In the genomic region with DNA sequence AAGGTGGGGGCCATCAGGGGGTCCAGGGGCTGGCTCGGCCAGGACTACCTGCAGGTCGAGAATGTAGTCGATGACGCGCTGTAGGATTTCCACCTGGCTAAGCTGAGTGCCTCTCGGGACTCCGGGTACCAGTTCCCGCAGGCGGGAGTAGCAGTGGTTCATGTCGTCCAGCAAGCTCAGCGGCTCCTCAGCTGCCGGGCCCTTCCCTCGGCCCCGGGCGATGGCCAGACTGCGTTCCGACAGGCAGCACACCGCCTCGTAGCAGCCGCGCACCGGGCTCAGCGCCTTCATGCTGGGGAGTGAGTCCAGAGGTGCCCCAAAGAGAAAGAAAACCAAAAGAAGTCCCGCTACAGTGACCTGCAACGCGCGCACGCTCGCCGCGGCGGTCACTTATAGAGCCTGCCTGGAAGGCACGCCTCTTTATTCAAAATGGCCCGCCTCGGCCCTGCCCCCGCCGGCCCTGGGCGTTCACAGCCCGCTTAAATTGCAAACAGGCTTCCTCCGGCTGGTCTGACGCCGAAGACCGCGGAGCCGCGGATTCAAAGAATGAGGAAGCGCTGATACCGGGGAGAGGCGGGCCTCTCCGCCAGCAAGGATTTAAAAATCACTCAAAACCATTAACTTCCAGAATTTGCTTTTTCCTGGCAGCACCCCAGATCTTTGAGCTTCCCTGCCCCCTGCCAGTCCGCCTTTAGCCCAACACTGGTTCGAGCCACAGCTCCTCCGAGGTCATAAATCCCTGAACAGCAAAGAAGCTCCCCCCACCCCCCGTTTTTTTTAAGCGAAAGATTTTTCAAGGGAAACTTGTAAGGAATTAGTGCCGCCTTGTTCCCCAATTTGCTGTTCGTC, we compare ENCODE assay signal across 1 cellular context.
TF ChIP-seq lines count a peak whose summit lies in the region.

A gene with protein sequence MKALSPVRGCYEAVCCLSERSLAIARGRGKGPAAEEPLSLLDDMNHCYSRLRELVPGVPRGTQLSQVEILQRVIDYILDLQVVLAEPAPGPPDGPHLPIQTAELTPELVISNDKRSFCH (minus strand): TSS at position 366 of the 849 bp plus-strand sequence. CDS start 75 bp downstream, at position 291.

TF ChIP-seq in HepG2, 621 proteins besides CTCF, POLR2A, EP300 and RAD21 (continued from another document and continues in another):
- TF ChIP-seq, protein P1, sequence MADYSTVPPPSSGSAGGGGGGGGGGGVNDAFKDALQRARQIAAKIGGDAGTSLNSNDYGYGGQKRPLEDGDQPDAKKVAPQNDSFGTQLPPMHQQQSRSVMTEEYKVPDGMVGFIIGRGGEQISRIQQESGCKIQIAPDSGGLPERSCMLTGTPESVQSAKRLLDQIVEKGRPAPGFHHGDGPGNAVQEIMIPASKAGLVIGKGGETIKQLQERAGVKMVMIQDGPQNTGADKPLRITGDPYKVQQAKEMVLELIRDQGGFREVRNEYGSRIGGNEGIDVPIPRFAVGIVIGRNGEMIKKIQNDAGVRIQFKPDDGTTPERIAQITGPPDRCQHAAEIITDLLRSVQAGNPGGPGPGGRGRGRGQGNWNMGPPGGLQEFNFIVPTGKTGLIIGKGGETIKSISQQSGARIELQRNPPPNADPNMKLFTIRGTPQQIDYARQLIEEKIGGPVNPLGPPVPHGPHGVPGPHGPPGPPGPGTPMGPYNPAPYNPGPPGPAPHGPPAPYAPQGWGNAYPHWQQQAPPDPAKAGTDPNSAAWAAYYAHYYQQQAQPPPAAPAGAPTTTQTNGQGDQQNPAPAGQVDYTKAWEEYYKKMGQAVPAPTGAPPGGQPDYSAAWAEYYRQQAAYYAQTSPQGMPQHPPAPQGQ (CRISPR knock-in tag; IDR thresholded peaks at IDR 0.05; ENCODE audit: borderline replicate concordance), result no peak
- TF ChIP-seq MEIS1 (CRISPR knock-in tag; IDR thresholded peaks at IDR 0.05; ENCODE audit: borderline replicate concordance), result no peak
- TF ChIP-seq NR2F2 (IDR thresholded peaks at IDR 0.05; ENCODE audit: borderline replicate concordance, low read depth), result 0 out of 2 replicates have a peak, but pooled peaks have one; percentile 6
- peak; percentile 72; the same call in 1 of the 2 replicates for TF ChIP-seq BRCA1 (CRISPR knock-in tag; IDR thresholded peaks at IDR 0.05)
- TF ChIP-seq ERF (CRISPR knock-in tag; IDR thresholded peaks at IDR 0.05), result peak; percentile 38
- TF ChIP-seq, protein P2, sequence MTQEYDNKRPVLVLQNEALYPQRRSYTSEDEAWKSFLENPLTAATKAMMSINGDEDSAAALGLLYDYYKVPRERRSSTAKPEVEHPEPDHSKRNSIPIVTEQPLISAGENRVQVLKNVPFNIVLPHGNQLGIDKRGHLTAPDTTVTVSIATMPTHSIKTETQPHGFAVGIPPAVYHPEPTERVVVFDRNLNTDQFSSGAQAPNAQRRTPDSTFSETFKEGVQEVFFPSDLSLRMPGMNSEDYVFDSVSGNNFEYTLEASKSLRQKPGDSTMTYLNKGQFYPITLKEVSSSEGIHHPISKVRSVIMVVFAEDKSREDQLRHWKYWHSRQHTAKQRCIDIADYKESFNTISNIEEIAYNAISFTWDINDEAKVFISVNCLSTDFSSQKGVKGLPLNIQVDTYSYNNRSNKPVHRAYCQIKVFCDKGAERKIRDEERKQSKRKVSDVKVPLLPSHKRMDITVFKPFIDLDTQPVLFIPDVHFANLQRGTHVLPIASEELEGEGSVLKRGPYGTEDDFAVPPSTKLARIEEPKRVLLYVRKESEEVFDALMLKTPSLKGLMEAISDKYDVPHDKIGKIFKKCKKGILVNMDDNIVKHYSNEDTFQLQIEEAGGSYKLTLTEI (CRISPR knock-in tag; conservative IDR thresholded peaks at IDR 0.05), result no peak
- TF ChIP-seq KMT2B (CRISPR knock-in tag; IDR thresholded peaks at IDR 0.05), result no peak; the same call in 1 of the 2 replicates
- no peak for TF ChIP-seq SAFB2 (CRISPR knock-in tag; IDR thresholded peaks at IDR 0.05; ENCODE audit: borderline replicate concordance, low read depth)
- TF ChIP-seq, protein P3, sequence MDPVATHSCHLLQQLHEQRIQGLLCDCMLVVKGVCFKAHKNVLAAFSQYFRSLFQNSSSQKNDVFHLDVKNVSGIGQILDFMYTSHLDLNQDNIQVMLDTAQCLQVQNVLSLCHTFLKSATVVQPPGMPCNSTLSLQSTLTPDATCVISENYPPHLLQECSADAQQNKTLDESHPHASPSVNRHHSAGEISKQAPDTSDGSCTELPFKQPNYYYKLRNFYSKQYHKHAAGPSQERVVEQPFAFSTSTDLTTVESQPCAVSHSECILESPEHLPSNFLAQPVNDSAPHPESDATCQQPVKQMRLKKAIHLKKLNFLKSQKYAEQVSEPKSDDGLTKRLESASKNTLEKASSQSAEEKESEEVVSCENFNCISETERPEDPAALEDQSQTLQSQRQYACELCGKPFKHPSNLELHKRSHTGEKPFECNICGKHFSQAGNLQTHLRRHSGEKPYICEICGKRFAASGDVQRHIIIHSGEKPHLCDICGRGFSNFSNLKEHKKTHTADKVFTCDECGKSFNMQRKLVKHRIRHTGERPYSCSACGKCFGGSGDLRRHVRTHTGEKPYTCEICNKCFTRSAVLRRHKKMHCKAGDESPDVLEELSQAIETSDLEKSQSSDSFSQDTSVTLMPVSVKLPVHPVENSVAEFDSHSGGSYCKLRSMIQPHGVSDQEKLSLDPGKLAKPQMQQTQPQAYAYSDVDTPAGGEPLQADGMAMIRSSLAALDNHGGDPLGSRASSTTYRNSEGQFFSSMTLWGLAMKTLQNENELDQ (CRISPR knock-in tag; IDR thresholded peaks at IDR 0.05; ENCODE audit: borderline replicate concordance), result no peak
- no peak for TF ChIP-seq KLF9 (CRISPR knock-in tag; IDR thresholded peaks at IDR 0.05; ENCODE audit: low read depth)
- 0 out of 2 replicates have a peak, but pooled peaks have one; percentile 66 for TF ChIP-seq ZNF354B (CRISPR knock-in tag; IDR thresholded peaks at IDR 0.05)
- TF ChIP-seq, protein P4, sequence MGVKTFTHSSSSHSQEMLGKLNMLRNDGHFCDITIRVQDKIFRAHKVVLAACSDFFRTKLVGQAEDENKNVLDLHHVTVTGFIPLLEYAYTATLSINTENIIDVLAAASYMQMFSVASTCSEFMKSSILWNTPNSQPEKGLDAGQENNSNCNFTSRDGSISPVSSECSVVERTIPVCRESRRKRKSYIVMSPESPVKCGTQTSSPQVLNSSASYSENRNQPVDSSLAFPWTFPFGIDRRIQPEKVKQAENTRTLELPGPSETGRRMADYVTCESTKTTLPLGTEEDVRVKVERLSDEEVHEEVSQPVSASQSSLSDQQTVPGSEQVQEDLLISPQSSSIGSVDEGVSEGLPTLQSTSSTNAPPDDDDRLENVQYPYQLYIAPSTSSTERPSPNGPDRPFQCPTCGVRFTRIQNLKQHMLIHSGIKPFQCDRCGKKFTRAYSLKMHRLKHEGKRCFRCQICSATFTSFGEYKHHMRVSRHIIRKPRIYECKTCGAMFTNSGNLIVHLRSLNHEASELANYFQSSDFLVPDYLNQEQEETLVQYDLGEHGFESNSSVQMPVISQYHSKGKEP (CRISPR knock-in tag; IDR thresholded peaks at IDR 0.05), result no peak
- no peak for TF ChIP-seq ZNF101 (CRISPR knock-in tag; IDR thresholded peaks at IDR 0.05; ENCODE audit: borderline replicate concordance, low read depth)
- peak; percentile 85; the same call in 1 of the 2 replicates for TF ChIP-seq ZNF317 (CRISPR knock-in tag; IDR thresholded peaks at IDR 0.05)
- TF ChIP-seq, protein P5, sequence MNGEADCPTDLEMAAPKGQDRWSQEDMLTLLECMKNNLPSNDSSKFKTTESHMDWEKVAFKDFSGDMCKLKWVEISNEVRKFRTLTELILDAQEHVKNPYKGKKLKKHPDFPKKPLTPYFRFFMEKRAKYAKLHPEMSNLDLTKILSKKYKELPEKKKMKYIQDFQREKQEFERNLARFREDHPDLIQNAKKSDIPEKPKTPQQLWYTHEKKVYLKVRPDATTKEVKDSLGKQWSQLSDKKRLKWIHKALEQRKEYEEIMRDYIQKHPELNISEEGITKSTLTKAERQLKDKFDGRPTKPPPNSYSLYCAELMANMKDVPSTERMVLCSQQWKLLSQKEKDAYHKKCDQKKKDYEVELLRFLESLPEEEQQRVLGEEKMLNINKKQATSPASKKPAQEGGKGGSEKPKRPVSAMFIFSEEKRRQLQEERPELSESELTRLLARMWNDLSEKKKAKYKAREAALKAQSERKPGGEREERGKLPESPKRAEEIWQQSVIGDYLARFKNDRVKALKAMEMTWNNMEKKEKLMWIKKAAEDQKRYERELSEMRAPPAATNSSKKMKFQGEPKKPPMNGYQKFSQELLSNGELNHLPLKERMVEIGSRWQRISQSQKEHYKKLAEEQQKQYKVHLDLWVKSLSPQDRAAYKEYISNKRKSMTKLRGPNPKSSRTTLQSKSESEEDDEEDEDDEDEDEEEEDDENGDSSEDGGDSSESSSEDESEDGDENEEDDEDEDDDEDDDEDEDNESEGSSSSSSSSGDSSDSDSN (CRISPR knock-in tag; IDR thresholded peaks at IDR 0.05), result peak; percentile 63; the same call in 1 of the 2 replicates
- TF ChIP-seq, protein P6, sequence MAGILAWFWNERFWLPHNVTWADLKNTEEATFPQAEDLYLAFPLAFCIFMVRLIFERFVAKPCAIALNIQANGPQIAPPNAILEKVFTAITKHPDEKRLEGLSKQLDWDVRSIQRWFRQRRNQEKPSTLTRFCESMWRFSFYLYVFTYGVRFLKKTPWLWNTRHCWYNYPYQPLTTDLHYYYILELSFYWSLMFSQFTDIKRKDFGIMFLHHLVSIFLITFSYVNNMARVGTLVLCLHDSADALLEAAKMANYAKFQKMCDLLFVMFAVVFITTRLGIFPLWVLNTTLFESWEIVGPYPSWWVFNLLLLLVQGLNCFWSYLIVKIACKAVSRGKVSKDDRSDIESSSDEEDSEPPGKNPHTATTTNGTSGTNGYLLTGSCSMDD (CRISPR knock-in tag; IDR thresholded peaks at IDR 0.05), result no peak
- 0 out of 2 replicates have a peak, but pooled peaks have one; percentile 46 for TF ChIP-seq ETV6 (CRISPR knock-in tag; conservative IDR thresholded peaks at IDR 0.05)
- TF ChIP-seq AGO2 (optimal IDR thresholded peaks at IDR 0.05; ENCODE audit: low read depth, low read length), result peak; percentile 76
- TF ChIP-seq ZNF253 (CRISPR knock-in tag; IDR thresholded peaks at IDR 0.05; ENCODE audit: borderline replicate concordance), result no peak
- TF ChIP-seq, protein P7, sequence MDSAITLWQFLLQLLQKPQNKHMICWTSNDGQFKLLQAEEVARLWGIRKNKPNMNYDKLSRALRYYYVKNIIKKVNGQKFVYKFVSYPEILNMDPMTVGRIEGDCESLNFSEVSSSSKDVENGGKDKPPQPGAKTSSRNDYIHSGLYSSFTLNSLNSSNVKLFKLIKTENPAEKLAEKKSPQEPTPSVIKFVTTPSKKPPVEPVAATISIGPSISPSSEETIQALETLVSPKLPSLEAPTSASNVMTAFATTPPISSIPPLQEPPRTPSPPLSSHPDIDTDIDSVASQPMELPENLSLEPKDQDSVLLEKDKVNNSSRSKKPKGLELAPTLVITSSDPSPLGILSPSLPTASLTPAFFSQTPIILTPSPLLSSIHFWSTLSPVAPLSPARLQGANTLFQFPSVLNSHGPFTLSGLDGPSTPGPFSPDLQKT (CRISPR knock-in tag; IDR thresholded peaks at IDR 0.05; ENCODE audit: borderline replicate concordance), result no peak
- no peak for TF ChIP-seq ZNF17 (CRISPR knock-in tag; IDR thresholded peaks at IDR 0.05)
- TF ChIP-seq ZFX (CRISPR knock-in tag; IDR thresholded peaks at IDR 0.05; ENCODE audit: low read depth), result 0 out of 2 replicates have a peak, but pooled peaks have one; percentile 28
- TF ChIP-seq, protein P8, sequence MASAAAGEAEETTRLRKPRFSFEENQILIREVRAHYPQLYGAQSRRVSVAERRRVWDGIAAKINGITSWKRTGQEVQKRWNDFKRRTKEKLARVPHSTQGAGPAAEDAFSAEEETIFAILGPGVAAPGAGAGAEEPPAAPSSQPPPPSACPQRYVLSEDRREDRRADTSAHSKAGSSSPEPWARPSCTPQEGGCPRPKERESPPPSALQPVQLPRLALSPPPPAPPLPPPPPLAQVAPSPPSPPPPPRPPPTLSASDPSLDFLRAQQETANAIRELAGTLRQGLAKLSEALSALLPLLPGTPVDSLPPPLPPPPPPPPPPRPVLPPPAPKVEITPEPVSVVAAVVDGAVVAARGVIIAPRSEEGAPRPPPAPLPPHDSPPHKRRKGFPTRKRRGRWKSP (CRISPR knock-in tag; IDR thresholded peaks at IDR 0.05), result peak; percentile 79; the same call in 1 of the 2 replicates
- TF ChIP-seq, protein P9, sequence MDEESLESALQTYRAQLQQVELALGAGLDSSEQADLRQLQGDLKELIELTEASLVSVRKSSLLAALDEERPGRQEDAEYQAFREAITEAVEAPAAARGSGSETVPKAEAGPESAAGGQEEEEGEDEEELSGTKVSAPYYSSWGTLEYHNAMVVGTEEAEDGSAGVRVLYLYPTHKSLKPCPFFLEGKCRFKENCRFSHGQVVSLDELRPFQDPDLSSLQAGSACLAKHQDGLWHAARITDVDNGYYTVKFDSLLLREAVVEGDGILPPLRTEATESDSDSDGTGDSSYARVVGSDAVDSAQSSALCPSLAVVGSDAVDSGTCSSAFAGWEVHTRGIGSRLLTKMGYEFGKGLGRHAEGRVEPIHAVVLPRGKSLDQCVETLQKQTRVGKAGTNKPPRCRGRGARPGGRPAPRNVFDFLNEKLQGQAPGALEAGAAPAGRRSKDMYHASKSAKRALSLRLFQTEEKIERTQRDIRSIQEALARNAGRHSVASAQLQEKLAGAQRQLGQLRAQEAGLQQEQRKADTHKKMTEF (CRISPR knock-in tag; IDR thresholded peaks at IDR 0.05), result peak; percentile 75
- TF ChIP-seq RARA (CRISPR knock-in tag; IDR thresholded peaks at IDR 0.05), result no peak
- no peak for TF ChIP-seq PCBP2 (optimal IDR thresholded peaks at IDR 0.05; ENCODE audit: low read depth, low read length, poor library complexity, severe bottlenecking)
